ENCODE assay signal across 20 cellular contexts in the genomic region with DNA sequence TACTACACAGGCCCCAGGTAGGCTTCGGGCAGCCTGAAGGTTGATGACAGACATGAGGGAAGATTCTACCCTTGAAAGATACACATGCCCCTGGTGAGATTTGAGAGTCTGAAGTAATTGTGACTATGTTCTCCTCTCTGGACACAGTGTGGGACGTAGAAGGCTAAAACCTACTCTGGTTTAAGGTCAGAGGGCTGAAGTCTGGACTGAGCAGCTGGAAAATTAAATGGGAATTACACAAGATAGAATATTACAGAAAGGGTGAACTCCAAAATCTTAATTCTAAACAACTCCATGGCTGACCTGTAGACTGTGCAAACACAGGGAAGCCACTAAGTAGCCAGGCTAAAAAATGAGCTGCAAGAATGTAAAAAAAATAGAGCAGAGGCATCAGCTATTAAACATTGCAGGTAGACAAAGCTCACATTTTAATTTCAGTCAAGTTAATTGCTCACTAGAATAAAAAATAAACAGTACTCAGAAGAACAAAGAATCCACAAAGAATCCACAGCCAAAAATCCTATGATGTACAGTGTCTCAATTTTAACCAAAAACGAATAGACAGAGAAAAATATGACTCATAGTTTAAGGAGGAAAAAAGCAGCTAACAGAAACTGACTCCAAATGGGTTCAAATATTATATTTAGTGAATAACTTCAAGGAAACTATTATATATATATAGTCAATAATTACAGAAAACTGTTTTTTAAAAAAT.
"Had no signal": no experiment of that assay in that cellular context is flagged by ENCODE, and none has a peak within 500 bp of the region (broad histone marks: within the 10 kb centered on the region; RNA-seq: fewer than 3 reads in every experiment).

No MANE protein-coding gene starts in this region.

- H3K4me3 Mint-ChIP-seq: activated T-cell treated with anti-CD3 and anti-CD28 coated beads, Interleukin-2, amount 50 U/mL, for 72 hours; effector memory CD8-positive, alpha-beta T cell; immature natural killer cell; naive thymus-derived CD8-positive, alpha-beta T cell; type B pancreatic cell had no signal

- H3K27ac ChIP-seq: ascending aorta, left ventricle myocardium inferior, parathyroid adenoma, right lobe of liver, stomach, VCaP had no signal

- ATAC-seq: activated T-cell treated with anti-CD3 and anti-CD28 coated beads, Interleukin-2, amount 50 U/mL, for 72 hours; effector memory CD8-positive, alpha-beta T cell; naive thymus-derived CD8-positive, alpha-beta T cell; right lobe of liver had no signal

- H3K79me2 ChIP-seq: parathyroid adenoma had no signal

- H2AFZ ChIP-seq: parathyroid adenoma had no signal

- H3K36me3 Mint-ChIP-seq: immature natural killer cell; naive thymus-derived CD8-positive, alpha-beta T cell; type B pancreatic cell had no signal

- DNase-seq: activated CD4-positive, alpha-beta T cell treated with anti-CD3 and anti-CD28 coated beads for 1 hour; activated CD8-positive, alpha-beta memory T cell treated with anti-CD3 and anti-CD28 coated beads for 24 hours; activated CD8-positive, alpha-beta memory T cell treated with anti-CD3 and anti-CD28 coated beads, Interleukin-2, amount 50 U/mL, for 48 hours; activated effector memory CD4-positive, alpha-beta T cell treated with anti-CD3 and anti-CD28 coated beads, Interleukin-2, amount 50 U/mL, for 16 hours; activated naive CD4-positive, alpha-beta T cell treated with anti-CD3 and anti-CD28 coated beads, Interleukin-2, amount 50 U/mL, for 16 hours; activated T-cell treated with anti-CD3 and anti-CD28 coated beads, Interleukin-2, amount 50 U/mL, for 72 hours; effector memory CD8-positive, alpha-beta T cell; immature natural killer cell; kidney glomerular epithelial cell; left ventricle myocardium inferior; naive thymus-derived CD8-positive, alpha-beta T cell; right lobe of liver; stimulated activated CD4-positive, alpha-beta T cell treated with anti-CD3 and anti-CD28 coated beads, Interleukin-4, amount 100 ng/mL, for 1 hour; stomach; T-helper 2 cell had no signal

- H3K9ac ChIP-seq: parathyroid adenoma had no signal

- H3K27me3 ChIP-seq: ascending aorta, right lobe of liver, stomach had no signal

- H3K27me3 Mint-ChIP-seq: effector memory CD8-positive, alpha-beta T cell; naive thymus-derived CD8-positive, alpha-beta T cell; type B pancreatic cell had no signal

- H3K4me1 ChIP-seq: parathyroid adenoma, right lobe of liver had no signal

- H3K27ac Mint-ChIP-seq: activated T-cell treated with anti-CD3 and anti-CD28 coated beads, Interleukin-2, amount 50 U/mL, for 72 hours; effector memory CD8-positive, alpha-beta T cell; immature natural killer cell; naive thymus-derived CD8-positive, alpha-beta T cell; type B pancreatic cell had no signal

- H3K4me1 Mint-ChIP-seq: immature natural killer cell; naive thymus-derived CD8-positive, alpha-beta T cell had no signal

- H3K9me3 ChIP-seq: ascending aorta, left ventricle myocardium inferior, right lobe of liver, stomach had no signal

- H3K9me3 Mint-ChIP-seq: type B pancreatic cell had no signal

- H3K4me3 ChIP-seq: ascending aorta, left ventricle myocardium inferior, right lobe of liver, smooth muscle cell, stomach had no signal

- H3K36me3 ChIP-seq: ascending aorta, left ventricle myocardium inferior, right lobe of liver, stomach had no signal
